ENCODE assay signal across 19 cellular contexts in genomic region chr7:17781491-17782215, GRCh38.
DNase-seq lines count a peak whose midpoint lies in the region; ATAC-seq, FAIRE-seq and TF ChIP-seq lines count a peak whose summit lies in the region.
"Had no signal": no experiment of that assay in that cellular context is flagged by ENCODE, and none has a peak within 500 bp of the region (broad histone marks: within the 10 kb centered on the region; RNA-seq: fewer than 3 reads in every experiment).

No MANE protein-coding gene starts in this region.

- H4K20me1 ChIP-seq in HepG2 (ENCODE audit: insufficient read depth, low read length): no peaks in the 10 kb centered on the region

- H3K27ac Mint-ChIP-seq in CD8-positive, alpha-beta memory T cell: peak overlapping the region in 1 of 8 donors; percentile 10
- H3K27ac Mint-ChIP-seq: activated CD4-positive, alpha-beta T cell treated with anti-CD3 and anti-CD28 coated beads, Interleukin-2, amount 10 ng/mL, durations not matched to agents 7 days and 5 days had no signal

- in situ Hi-C loops in HepG2 (cut with HindIII; ENCODE audit: extremely low pct_ligation_motif_present, low pct_unique_long_range_greater_than_20kb): no loop called here

- H3K27me3 Mint-ChIP-seq in CD8-positive, alpha-beta memory T cell: peaks cover 0 to 2% of the 10 kb centered on the region in 2 donors
- H3K27me3 Mint-ChIP-seq: activated CD4-positive, alpha-beta T cell treated with anti-CD3 and anti-CD28 coated beads, Interleukin-2, amount 10 ng/mL, durations not matched to agents 7 days and 5 days had no signal

- POLR2A ChIA-PET in HepG2 (lab: Yijun Ruan, JAX): no interaction called here
- POLR2A ChIA-PET in CD8-positive, alpha-beta memory T cell (lab: Charles Lee): no interaction called here

- FAIRE-seq in HepG2 (lab: Jason Lieb, UNC): no peak
- peak; percentile 89 for FAIRE-seq in RCC 7860 (lab: Jason Lieb, UNC)
- FAIRE-seq: HTR-8/SVneo had no signal

- H3K4me3 ChIP-seq in HepG2 (replicated peaks in 1 of 3; ENCODE audit: insufficient read depth in 1 of 3, low read depth in 2 of 3, low read length in 3 of 3) (no peak overlapping the region), right lobe of liver (no peak overlapping the region), choroid plexus epithelial cell (ENCODE audit: low read depth, low read length) (no peak overlapping the region)
- no peak overlapping the region for H3K4me3 ChIP-seq in CD8-positive, alpha-beta memory T cell (ENCODE audit: low read length)
- H3K4me3 ChIP-seq: adrenal gland, spleen had no signal

- TF ChIP-seq CTCF in HepG2 (CRISPR knock-in tag; IDR thresholded peaks at IDR 0.05) (no peak), right lobe of liver (IDR thresholded peaks at IDR 0.05) (no peak), choroid plexus epithelial cell (conservative IDR thresholded peaks at IDR 0.05; ENCODE audit: low read depth, low read length) (no peak)

- CTCF ChIA-PET in HepG2 (lab: Yijun Ruan, JAX; ENCODE audit: low intra/inter-chr PET ratio, low total read pairs): no interaction called here
- CTCF ChIA-PET in CD8-positive, alpha-beta memory T cell (lab: Charles Lee): interaction anchor here (1.2 kb wide), 1 partner anchor 11 kb away, joined by 3 read pairs; no protein-coding TSS in a partner anchor

- H3K4me2 ChIP-seq in HepG2 (ENCODE audit: low read depth, low read length): no peak overlapping the region

- H3K4me1 ChIP-seq in HepG2 (ENCODE audit: insufficient read depth, low read length) (no peaks in the 10 kb centered on the region), right lobe of liver (no peaks in the 10 kb centered on the region)
- H3K4me1 ChIP-seq in CD8-positive, alpha-beta memory T cell (ENCODE audit: insufficient read depth, low read length): no peaks in the 10 kb centered on the region
- H3K4me1 ChIP-seq: adrenal gland, spleen had no signal

- H3K9ac ChIP-seq in HepG2 (ENCODE audit: insufficient read depth, low read depth, low read length): no peak overlapping the region

- no TSS peak for BruUV-seq in HepG2 (replicated peaks; lab: Mats Ljungman, UMichigan)

- no peak overlapping the region for H3K27ac ChIP-seq in HepG2 (ENCODE audit: extremely low read length, insufficient read depth, low read length)
- no peak overlapping the region for H3K27ac ChIP-seq in right lobe of liver
- H3K27ac ChIP-seq in CD8-positive, alpha-beta memory T cell (ENCODE audit: low read depth, low read length): no peak overlapping the region
- H3K27ac ChIP-seq: adrenal gland, RWPE1, spleen had no signal

- H3K4me1 Mint-ChIP-seq in CD8-positive, alpha-beta memory T cell: no peaks in the 10 kb centered on the region
- H3K4me1 Mint-ChIP-seq: activated CD4-positive, alpha-beta T cell treated with anti-CD3 and anti-CD28 coated beads, Interleukin-2, amount 10 ng/mL, durations not matched to agents 7 days and 5 days had no signal

- no peak for TF ChIP-seq RAD21 in HepG2 (CRISPR knock-in tag; IDR thresholded peaks at IDR 0.05)

- H2AFZ ChIP-seq in HepG2 (ENCODE audit: low read length): no peak overlapping the region

- WGBS in HepG2 (ENCODE audit: low lambda C conversion rate): 63% methylated on average over 7 of the region's 7 CpGs
- 77% methylated on average over 7 of the region's 7 CpGs for WGBS in right lobe of liver (ENCODE audit: insufficient coverage, low coverage, low lambda C conversion rate, missing lambda C conversion rate)

- TF ChIP-seq POLR2A in HepG2 (IDR thresholded peaks at IDR 0.05; ENCODE audit: insufficient read depth in 1 of 2, low read depth in 2 of 2, low read length in 2 of 2) (no peak), right lobe of liver (IDR thresholded peaks at IDR 0.05) (no peak)

- H3K79me2 ChIP-seq in HepG2 (ENCODE audit: insufficient read depth, low read length): no peaks in the 10 kb centered on the region

- ATAC-seq in HepG2: no peak
- ATAC-seq in right lobe of liver: no peak
- no peak for ATAC-seq in HG02610 (IDR thresholded peaks at IDR 0.05; ENCODE audit: unreplicated experiment)

- TF ChIP-seq EP300 in HepG2 (IDR thresholded peaks at IDR 0.05; ENCODE audit: low read depth in 2 of 2, low read length in 2 of 2): no peak
- TF ChIP-seq EP300 in HepG2 (CRISPR knock-in tag; IDR thresholded peaks at IDR 0.05; ENCODE audit: borderline replicate concordance): no peak

- no peaks in the 10 kb centered on the region for H3K9me3 ChIP-seq in HepG2 (ENCODE audit: low read length)
- no peaks in the 10 kb centered on the region for H3K9me3 ChIP-seq in right lobe of liver
- no peaks in the 10 kb centered on the region for H3K9me3 ChIP-seq in CD8-positive, alpha-beta memory T cell (ENCODE audit: low read length)
- H3K9me3 ChIP-seq: spleen had no signal

- intact Hi-C loops in HepG2 (cut with micrococcal nuclease; ENCODE audit: unreplicated experiment) (no loop called here), right lobe of liver (cut with DNase I) (no loop called here)

- no peak for DNase-seq in HepG2 (ENCODE audit: low spot score)
- no peak for DNase-seq in right lobe of liver
- peak; percentile 67 for DNase-seq in RCC 7860 (ENCODE audit: low spot score)
- peak; percentile 64 for DNase-seq in choroid plexus epithelial cell (ENCODE audit: low read depth)
- DNase-seq in KG1 (lab: John Stamatoyannopoulos, UW): no peak
- DNase-seq in Kasumi-1 (lab: John Stamatoyannopoulos, UW): no peak
- no peak for DNase-seq in CD8-positive, alpha-beta memory T cell
- DNase-seq: activated CD4-positive, alpha-beta T cell treated with anti-CD3 and anti-CD28 coated beads, Interleukin-2, amount 10 ng/mL, durations not matched to agents 7 days and 5 days; activated T-cell treated with anti-CD3 and anti-CD28 coated beads, Interleukin-2, amount 50 U/mL, for 48 hours; adrenal gland; foreskin fibroblast; NCI-H1092 treated with DMSO at 0.1 percent for 48 hours; NCI-H446 treated with DMSO at 0.1 percent for 48 hours; occipital lobe; spleen; T-helper 2 cell had no signal

- H3K36me3 ChIP-seq in HepG2 (replicated peaks in 1 of 2; ENCODE audit: control insufficient read depth in 1 of 2, insufficient read depth in 2 of 2, low read length in 2 of 2) (no peaks in the 10 kb centered on the region), right lobe of liver (no peaks in the 10 kb centered on the region)
- H3K36me3 ChIP-seq in CD8-positive, alpha-beta memory T cell (ENCODE audit: insufficient read depth, low read length): no peaks in the 10 kb centered on the region
- H3K36me3 ChIP-seq: adrenal gland, spleen had no signal

- H3K36me3 Mint-ChIP-seq in CD8-positive, alpha-beta memory T cell: peaks cover 0 to 2% (median 0%) of the 10 kb centered on the region in 3 donors

- H3K27me3 ChIP-seq in HepG2 (ENCODE audit: control insufficient read depth in 1 of 2, insufficient read depth in 2 of 2, low read length in 2 of 2) (no peaks in the 10 kb centered on the region), right lobe of liver (no peaks in the 10 kb centered on the region)
- H3K27me3 ChIP-seq in CD8-positive, alpha-beta memory T cell (ENCODE audit: insufficient read depth, low read length, poor library complexity, severe bottlenecking): no peaks in the 10 kb centered on the region
- H3K27me3 ChIP-seq: adrenal gland, spleen had no signal

- no peak overlapping the region for H3K4me3 Mint-ChIP-seq in CD8-positive, alpha-beta memory T cell
- H3K4me3 Mint-ChIP-seq: activated CD4-positive, alpha-beta T cell treated with anti-CD3 and anti-CD28 coated beads, Interleukin-2, amount 10 ng/mL, durations not matched to agents 7 days and 5 days had no signal

- H3K9me3 Mint-ChIP-seq in CD8-positive, alpha-beta memory T cell: no peaks in the 10 kb centered on the region
- H3K9me3 Mint-ChIP-seq: activated CD4-positive, alpha-beta T cell treated with anti-CD3 and anti-CD28 coated beads, Interleukin-2, amount 10 ng/mL, durations not matched to agents 7 days and 5 days had no signal

TF ChIP-seq in HepG2, 621 proteins besides CTCF, POLR2A, EP300 and RAD21:
- TF ChIP-seq RBM22 (optimal IDR thresholded peaks at IDR 0.05; ENCODE audit: low read length) (peak; percentile 64), SMAD1 (CRISPR knock-in tag; IDR thresholded peaks at IDR 0.05; ENCODE audit: borderline replicate concordance, low read depth) (no peak), ZNF7 (CRISPR knock-in tag; IDR thresholded peaks at IDR 0.05) (0 out of 2 replicates have a peak, but pooled peaks have one; percentile 14)

Comparison
In these comparisons a context has a peak if more than half of its experiments do, and no peak if none do; other contexts are left out.
1. DNase-seq: peak in RCC 7860 (single experiment) and choroid plexus epithelial cell (single experiment); none in HepG2 (single experiment), right lobe of liver (0 of 3), KG1 (single experiment), Kasumi-1 (0 of 2) and CD8-positive, alpha-beta memory T cell (0 of 5).